ENCODE assay signal across 9 cellular contexts in the genomic region with DNA sequence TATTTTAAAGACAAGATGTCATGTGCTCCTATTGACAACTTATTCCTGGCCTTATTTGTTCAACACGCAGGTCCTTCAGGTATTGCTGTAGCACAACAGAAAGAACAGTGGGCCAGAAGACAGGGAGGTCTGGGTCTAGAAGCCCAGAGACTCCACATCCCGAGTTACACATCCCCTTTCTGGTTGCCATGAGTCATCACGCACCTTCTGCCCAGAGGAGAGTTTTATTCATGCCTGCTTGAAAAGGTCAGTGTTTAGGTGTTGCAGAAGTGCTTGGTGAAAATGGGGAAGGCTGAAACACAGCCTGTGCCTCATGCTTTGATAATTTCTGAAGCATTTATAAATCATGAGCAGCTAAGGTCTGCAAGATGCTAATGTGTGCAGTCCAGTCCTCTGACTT.
A peak's percentile ranks its signal among the peaks of the same experiment; 100 is the strongest.
DNase-seq lines count a peak whose midpoint lies in the region; ATAC-seq and TF ChIP-seq lines count a peak whose summit lies in the region.
"Had no signal": no experiment of that assay in that cellular context is flagged by ENCODE, and none has a peak within 500 bp of the region (broad histone marks: within the 10 kb centered on the region; RNA-seq: fewer than 3 reads in every experiment).

No MANE protein-coding gene starts in this region.

- no peak overlapping the region for H3K27ac Mint-ChIP-seq in neural progenitor cell
- H3K27ac Mint-ChIP-seq: natural killer cell treated with Interleukin-12 subunit alpha and Interleukin-12 subunit beta and Interleukin-15 and Interleukin-18, amount 100 ng/mL, for 72 hours had no signal

- H3K27me3 Mint-ChIP-seq in neural progenitor cell (ENCODE audit: insufficient read depth, low read depth) = peaks cover 3% of the 10 kb centered on the region
- H3K27me3 Mint-ChIP-seq: natural killer cell treated with Interleukin-12 subunit alpha and Interleukin-12 subunit beta and Interleukin-15 and Interleukin-18, amount 100 ng/mL, for 72 hours had no signal

- no peaks in the 10 kb centered on the region for H4K20me1 ChIP-seq in neural progenitor cell (ENCODE audit: low read depth)
- no peaks in the 10 kb centered on the region for H4K20me1 ChIP-seq in PC-9 (ENCODE audit: insufficient read depth)

- H3K4me1 Mint-ChIP-seq in neural progenitor cell = peaks cover 28% of the 10 kb centered on the region

- CTCF ChIA-PET in PC-9 (lab: Charles Lee) = interaction anchor here (0.5 kb wide), 1 partner anchor 567 kb away, joined by 4 read pairs; no protein-coding TSS in a partner anchor

- no peak overlapping the region for H3K27ac ChIP-seq in neural progenitor cell
- H3K27ac ChIP-seq in PC-9 = no peak overlapping the region

- H3K4me2 ChIP-seq in neural progenitor cell (no peak overlapping the region), PC-9 (no peak overlapping the region)

- TF ChIP-seq CTCF in neural progenitor cell (IDR thresholded peaks at IDR 0.05) = no peak
- no peak for TF ChIP-seq CTCF in PC-9 (conservative IDR thresholded peaks at IDR 0.05)

- H3K4me3 Mint-ChIP-seq in neural progenitor cell = no peak overlapping the region
- H3K4me3 Mint-ChIP-seq: brain; natural killer cell treated with Interleukin-12 subunit alpha and Interleukin-12 subunit beta and Interleukin-15 and Interleukin-18, amount 100 ng/mL, for 72 hours had no signal

- H3K36me3 Mint-ChIP-seq in neural progenitor cell = no peaks in the 10 kb centered on the region
- H3K36me3 Mint-ChIP-seq: natural killer cell treated with Interleukin-12 subunit alpha and Interleukin-12 subunit beta and Interleukin-15 and Interleukin-18, amount 100 ng/mL, for 72 hours had no signal

- H3K27me3 ChIP-seq in neural progenitor cell (no peaks in the 10 kb centered on the region), PC-9 (ENCODE audit: insufficient read depth, low read depth) (no peaks in the 10 kb centered on the region)

- DNase-seq in NCI-H69 (lab: John Stamatoyannopoulos, UW) (peak; percentile 49), neural progenitor cell (ENCODE audit: low spot score) (no peak), COLO668 (lab: John Stamatoyannopoulos, UW; ENCODE audit: unreplicated experiment) (no peak), erythroblast (lab: John Stamatoyannopoulos, UW) (no peak), PC-9 (no peak)

- H3K9me3 ChIP-seq in neural progenitor cell (ENCODE audit: low read depth) (no peaks in the 10 kb centered on the region), PC-9 (ENCODE audit: insufficient read depth, low read depth) (no peaks in the 10 kb centered on the region)

- BruUV-seq in PC-9 (replicated peaks; lab: Mats Ljungman, UMichigan) = no TSS peak

- no peaks in the 10 kb centered on the region for H3K36me3 ChIP-seq in neural progenitor cell
- H3K36me3 ChIP-seq in PC-9 (ENCODE audit: low read depth) = no peaks in the 10 kb centered on the region

- POLR2A ChIA-PET in PC-9 (lab: Charles Lee; ENCODE audit: unreplicated experiment) = no interaction called here

- H3K9me3 Mint-ChIP-seq in neural progenitor cell = peaks cover 8% of the 10 kb centered on the region
- H3K9me3 Mint-ChIP-seq: natural killer cell treated with Interleukin-12 subunit alpha and Interleukin-12 subunit beta and Interleukin-15 and Interleukin-18, amount 100 ng/mL, for 72 hours had no signal

- H3K4me3 ChIP-seq in neural progenitor cell (no peak overlapping the region), PC-9 (no peak overlapping the region)

- intact Hi-C loops in PC-9 (cut with micrococcal nuclease; ENCODE audit: unreplicated experiment) = no loop called here

- H3K79me2 ChIP-seq in neural progenitor cell (ENCODE audit: low read depth) (no peaks in the 10 kb centered on the region), PC-9 (ENCODE audit: low read depth) (no peaks in the 10 kb centered on the region)

- H2AFZ ChIP-seq in neural progenitor cell (replicated peaks) = peak overlapping the region; percentile 18
- no peak overlapping the region for H2AFZ ChIP-seq in PC-9

- H3K4me1 ChIP-seq in neural progenitor cell = peaks cover 12% of the 10 kb centered on the region
- H3K4me1 ChIP-seq in PC-9 (replicated peaks; ENCODE audit: insufficient read depth) = no peaks in the 10 kb centered on the region

- H3K9ac ChIP-seq in neural progenitor cell = no peak overlapping the region

- TF ChIP-seq POLR2A in GM19193 (IDR thresholded peaks at IDR 0.05; ENCODE audit: extremely low read depth, insufficient read depth, insufficient read length) (peak; percentile 14), erythroblast (IDR thresholded peaks at IDR 0.05; ENCODE audit: low read length) (no peak)

- H3F3A ChIP-seq in neural progenitor cell (ENCODE audit: low read depth) (no peaks in the 10 kb centered on the region), PC-9 (ENCODE audit: insufficient read depth, low read depth) (no peaks in the 10 kb centered on the region)

- peak; percentile 94 for ATAC-seq in HG02759 (IDR thresholded peaks at IDR 0.05; ENCODE audit: unreplicated experiment)

- no peaks in the 10 kb centered on the region for H3K9me2 ChIP-seq in PC-9 (ENCODE audit: insufficient read depth)
